8 cellular contexts compared by ENCODE assay signal in the genomic region with DNA sequence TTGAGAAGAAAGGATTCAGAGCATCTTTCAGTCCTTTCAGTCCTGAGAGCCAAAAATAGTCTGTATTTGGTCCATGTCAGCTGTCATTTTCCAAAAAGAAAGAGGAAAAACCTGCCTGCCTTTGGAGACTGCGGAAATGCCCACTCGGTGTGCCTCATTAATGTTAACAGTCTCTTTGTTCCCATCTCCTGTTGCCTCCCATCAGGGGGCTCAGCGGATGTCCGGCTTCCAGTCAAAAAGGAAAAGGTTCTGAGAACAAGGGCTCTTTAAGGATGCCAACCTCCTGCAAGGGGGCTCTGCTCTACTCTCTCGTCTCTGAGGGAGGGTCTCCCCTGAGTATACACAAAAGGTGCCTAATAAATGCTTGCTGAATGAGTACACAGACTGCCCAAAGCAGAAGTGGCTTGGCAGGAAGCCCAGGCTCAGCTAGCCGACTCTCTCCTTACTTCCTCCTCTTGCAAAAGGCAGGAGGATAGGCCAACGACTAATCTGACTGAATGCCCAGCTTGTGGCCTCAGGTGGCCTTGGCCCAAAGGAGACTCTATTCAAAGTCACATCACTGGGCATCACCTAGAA. TPM values are rescaled to one million over a fixed set of nuclear protein-coding genes. Genes with fewer than 3 reads are reported as not detected.
DNase-seq lines count a peak whose midpoint lies in the region; ATAC-seq and TF ChIP-seq lines count a peak whose summit lies in the region.

No MANE protein-coding gene starts in this region.

- DNase-seq in NCI-H1092 treated with DMSO at 0.1 percent for 48 hours (lab: John Stamatoyannopoulos, UW) (peak; percentile 93), body of pancreas (peak; percentile 62 to 81 (median 74)), left lobe of liver (ENCODE audit: low spot score) (peak; percentile 79), erythroblast (lab: John Stamatoyannopoulos, UW) (no peak)
- no peak for DNase-seq in activated CD4-positive, alpha-beta T cell treated with anti-CD3 and anti-CD28 coated beads, Interleukin-2, amount 50 U/mL, for 4 hours

- H3K4me1 ChIP-seq in BLaER1: peaks cover 11% of the 10 kb centered on the region
- H3K4me1 ChIP-seq in body of pancreas: peaks cover 21% of the 10 kb centered on the region

- TF ChIP-seq POLR2A in body of pancreas (IDR thresholded peaks at IDR 0.05) (no peak), erythroblast (IDR thresholded peaks at IDR 0.05; ENCODE audit: low read length) (no peak)

- peak overlapping the region; percentile 22; the same call in 1 of the 2 replicates for H3K4me2 ChIP-seq in BLaER1

- intact Hi-C loops in body of pancreas (cut with DNase I): no loop called here

- no peak overlapping the region for H3K9ac ChIP-seq in BLaER1

- H3K9me3 ChIP-seq in BLaER1 (no peaks in the 10 kb centered on the region), body of pancreas (no peaks in the 10 kb centered on the region)

- no peak for TF ChIP-seq CTCF in body of pancreas (IDR thresholded peaks at IDR 0.05)

- ATAC-seq in body of pancreas: peak; percentile 66
- peak; percentile 85 for ATAC-seq in left lobe of liver
- no peak for ATAC-seq in GM21515 (IDR thresholded peaks at IDR 0.05; ENCODE audit: unreplicated experiment)
- no peak for ATAC-seq in GM18517 (IDR thresholded peaks at IDR 0.05; ENCODE audit: unreplicated experiment)

- peaks cover 48% of the 10 kb centered on the region for H4K20me1 ChIP-seq in BLaER1

- H3K27me3 ChIP-seq in BLaER1 (no peaks in the 10 kb centered on the region), body of pancreas (no peaks in the 10 kb centered on the region)

- H3K36me3 ChIP-seq in BLaER1 (peaks cover 87% of the 10 kb centered on the region), body of pancreas (replicated peaks in 1 of 2; ENCODE audit: insufficient read depth in 1 of 2, low read depth in 2 of 2) (peaks cover 5 to 10% of the 10 kb centered on the region in 2 donors)

- H3K4me3 ChIP-seq in BLaER1 (no peak overlapping the region), body of pancreas (no peak overlapping the region)

- H3K27ac ChIP-seq in BLaER1: peak overlapping the region; percentile 7; the same call in 1 of the 2 replicates
- peak overlapping the region in 2 of 4 donors; percentile 32 to 53 for H3K27ac ChIP-seq in body of pancreas

- 48 to 49% methylated on average over 7 of the region's 7 CpGs for WGBS in body of pancreas, 2 donors

RNA-seq across cellular contexts. Expression of gene TRAF4, which starts 17.3 kb away (rescaled TPM):
- total RNA-seq in body of pancreas (10 to 100 TPM; 27.5 to 48.1 TPM), left lobe of liver (49.0 TPM)

RNA-seq across cellular contexts. Expression of gene NEK8, which starts 32.5 kb away (rescaled TPM):
- 10 to 100 TPM in 1 of 2 donors, 1 to 10 TPM in 1; 2.9 to 18.5 TPM for total RNA-seq in body of pancreas
- total RNA-seq in left lobe of liver: 3.2 TPM

RNA-seq across cellular contexts. Expression of gene TLCD1, which starts 35.0 kb away (rescaled TPM):
- total RNA-seq in body of pancreas (1 to 10 TPM; 2.0 to 3.1 TPM), left lobe of liver (4.8 TPM)

RNA-seq across cellular contexts. Expression of gene RPL23A, which starts 41.3 kb away (rescaled TPM):
- total RNA-seq in body of pancreas: 100 to 1,000 TPM; 208 to 220 TPM
- 346 TPM for total RNA-seq in left lobe of liver

RNA-seq across cellular contexts. Expression of gene RAB34, which starts 43.4 kb away (rescaled TPM):
- 10 to 100 TPM; 18.2 to 61.3 TPM for total RNA-seq in body of pancreas
- 4.9 TPM for total RNA-seq in left lobe of liver

Comparison
In these comparisons a context has a peak if more than half of its experiments do, and no peak if none do; other contexts are left out.
1. DNase-seq: peak in NCI-H1092 treated with DMSO at 0.1 percent for 48 hours (single experiment), body of pancreas (4 of 4) and left lobe of liver (single experiment); none in erythroblast (0 of 2) and activated CD4-positive, alpha-beta T cell treated with anti-CD3 and anti-CD28 coated beads, Interleukin-2, amount 50 U/mL, for 4 hours (0 of 2).
2. ATAC-seq: peak in body of pancreas (single experiment) and left lobe of liver (single experiment); none in GM21515 (single experiment) and GM18517 (single experiment).